23 cellular contexts compared by ENCODE assay signal in genomic region chr3:73867524-73867923, GRCh38.
DNase-seq lines count a peak whose midpoint lies in the region; ATAC-seq, FAIRE-seq and TF ChIP-seq lines count a peak whose summit lies in the region.
"Had no signal": no experiment of that assay in that cellular context is flagged by ENCODE, and none has a peak within 500 bp of the region (broad histone marks: within the 10 kb centered on the region; RNA-seq: fewer than 3 reads in every experiment).

No MANE protein-coding gene starts in this region.

- in situ Hi-C loops in HepG2 (cut with HindIII; ENCODE audit: extremely low pct_ligation_motif_present, low pct_unique_long_range_greater_than_20kb) (no loop called here), GM12878 (cut with MboI) (no loop called here)

- no TSS peak for BruUV-seq in HepG2 (replicated peaks; lab: Mats Ljungman, UMichigan)
- no TSS peak for BruUV-seq in GM12878 (replicated peaks; lab: Mats Ljungman, UMichigan)

- H3K36me3 ChIP-seq in HepG2 (replicated peaks in 1 of 2; ENCODE audit: control insufficient read depth in 1 of 2, insufficient read depth in 2 of 2, low read length in 2 of 2) (no peaks in the 10 kb centered on the region), right lobe of liver (no peaks in the 10 kb centered on the region), GM12878 (ENCODE audit: control insufficient read depth in 2 of 2, insufficient read depth in 2 of 2, low read length in 1 of 2) (no peaks in the 10 kb centered on the region)
- H3K36me3 ChIP-seq: BE2C, BLaER1 had no signal

- CTCF ChIA-PET in HepG2 (lab: Yijun Ruan, JAX; ENCODE audit: low intra/inter-chr PET ratio, low total read pairs) (no interaction called here), GM12878 (lab: Yijun Ruan, JAX) (no interaction called here)

- WGBS in HepG2 (ENCODE audit: low lambda C conversion rate): 39% methylated on average over 3 of the region's 3 CpGs
- 78% methylated on average over 3 of the region's 3 CpGs for WGBS in right lobe of liver (ENCODE audit: insufficient coverage, low coverage, low lambda C conversion rate, missing lambda C conversion rate)
- WGBS in GM12878 (ENCODE audit: insufficient coverage, insufficient replicate concordance, low lambda C conversion rate, missing lambda C conversion rate): 40% methylated on average over 3 of the region's 3 CpGs

- RAD21 ChIA-PET in GM12878 (lab: Charles Lee; ENCODE audit: unreplicated experiment): no interaction called here

- SMC1A ChIA-PET in GM12878 (lab: Charles Lee; ENCODE audit: uncharacterized antibody, unreplicated experiment): no interaction called here

- no peak for FAIRE-seq in HepG2 (lab: Jason Lieb, UNC)
- no peak for FAIRE-seq in GM12878 (lab: Jason Lieb, UNC)
- FAIRE-seq: GM12891, GM19239 had no signal

- H3K9me3 ChIP-seq in HepG2 (ENCODE audit: low read length): no peaks in the 10 kb centered on the region
- no peaks in the 10 kb centered on the region for H3K9me3 ChIP-seq in right lobe of liver
- H3K9me3 ChIP-seq in GM12878 (replicated peaks; ENCODE audit: control insufficient read depth, insufficient read depth, low read length): no peaks in the 10 kb centered on the region
- H3K9me3 ChIP-seq: BE2C, BLaER1 had no signal

- DNase-seq in HepG2 (ENCODE audit: low spot score) (no peak), right lobe of liver (no peak), GM12878 (ENCODE audit: low read depth, low spot score) (no peak), amygdala (lab: John Stamatoyannopoulos, UW) (no peak), head of caudate nucleus (no peak)
- DNase-seq: ACHN; BE2C; C1 segment of cervical spinal cord; CD4-positive, alpha-beta memory T cell; CD4-positive, CD25-positive, alpha-beta regulatory T cell; CD8-positive, alpha-beta memory T cell; COR-L47; DMS 273 treated with DMSO at 0.1 percent for 48 hours; DMS153; DMS53; DMS79; DND-41; EL; GDM1 had no signal

- no peak for TF ChIP-seq POLR2A in HepG2 (IDR thresholded peaks at IDR 0.05; ENCODE audit: insufficient read depth in 1 of 2, low read depth in 2 of 2, low read length in 2 of 2)
- no peak for TF ChIP-seq POLR2A in right lobe of liver (IDR thresholded peaks at IDR 0.05)
- TF ChIP-seq POLR2A in GM12878 (IDR thresholded peaks at IDR 0.05; ENCODE audit: low read depth, low read length): no peak

- H3K27ac ChIP-seq in HepG2 (ENCODE audit: extremely low read length, insufficient read depth, low read length) (no peak overlapping the region), right lobe of liver (no peak overlapping the region), GM12878 (ENCODE audit: control insufficient read depth, insufficient read depth) (no peak overlapping the region)
- H3K27ac ChIP-seq: 22Rv1, BLaER1 had no signal

- H3K9ac ChIP-seq in HepG2 (ENCODE audit: insufficient read depth, low read depth, low read length) (no peak overlapping the region), GM12878 (ENCODE audit: control insufficient read depth, insufficient read depth, low read length) (no peak overlapping the region)
- H3K9ac ChIP-seq: BLaER1 had no signal

- POLR2A ChIA-PET in HepG2 (lab: Yijun Ruan, JAX): no interaction called here
- POLR2A ChIA-PET in GM12878 (lab: Charles Lee): no interaction called here

- H3K27me3 ChIP-seq in HepG2 (ENCODE audit: control insufficient read depth in 1 of 2, insufficient read depth in 2 of 2, low read length in 2 of 2) (no peaks in the 10 kb centered on the region), right lobe of liver (no peaks in the 10 kb centered on the region), GM12878 (replicated peaks in 1 of 2; ENCODE audit: control insufficient read depth in 2 of 2, insufficient read depth in 2 of 2, low read length in 1 of 2) (no peaks in the 10 kb centered on the region)
- H3K27me3 ChIP-seq: BE2C, BLaER1 had no signal

- no peaks in the 10 kb centered on the region for H4K20me1 ChIP-seq in HepG2 (ENCODE audit: insufficient read depth, low read length)
- H4K20me1 ChIP-seq in GM12878 (ENCODE audit: control insufficient read depth, insufficient read depth): no peaks in the 10 kb centered on the region
- H4K20me1 ChIP-seq: BLaER1 had no signal

- H3K4me1 ChIP-seq in HepG2 (ENCODE audit: insufficient read depth, low read length) (no peaks in the 10 kb centered on the region), right lobe of liver (no peaks in the 10 kb centered on the region), GM12878 (ENCODE audit: control insufficient read depth, insufficient read depth, low read length) (no peaks in the 10 kb centered on the region)
- H3K4me1 ChIP-seq: BE2C, BLaER1 had no signal

- ATAC-seq in HepG2 (no peak), right lobe of liver (no peak), GM12878 (no peak)

- intact Hi-C loops in HepG2 (cut with micrococcal nuclease; ENCODE audit: unreplicated experiment) (loop anchor here (10.0 kb wide), 1 partner anchor 1137 kb away; no protein-coding TSS in a partner anchor), right lobe of liver (cut with DNase I) (no loop called here), GM12878 (cut with micrococcal nuclease; ENCODE audit: unreplicated experiment) (no loop called here), head of caudate nucleus (cut with DNase I) (no loop called here)

- no peak overlapping the region for H2AFZ ChIP-seq in HepG2 (ENCODE audit: low read length)
- no peak overlapping the region for H2AFZ ChIP-seq in GM12878 (ENCODE audit: control insufficient read depth, low read depth, low read length)

- H3K4me2 ChIP-seq in HepG2 (ENCODE audit: low read depth, low read length): no peak overlapping the region
- no peak overlapping the region for H3K4me2 ChIP-seq in GM12878 (ENCODE audit: control insufficient read depth, insufficient read depth)
- H3K4me2 ChIP-seq: BLaER1 had no signal

- TF ChIP-seq CTCF in HepG2 (CRISPR knock-in tag; IDR thresholded peaks at IDR 0.05) (no peak), right lobe of liver (IDR thresholded peaks at IDR 0.05) (no peak), GM12878 (IDR thresholded peaks at IDR 0.05 in 2 of 3, conservative IDR thresholded peaks at IDR 0.05 in 1 of 3; ENCODE audit: control insufficient read depth in 2 of 3, extremely low read depth in 1 of 3, insufficient read depth in 1 of 3, low read depth in 3 of 3, low read length in 3 of 3) (no peak)

- TF ChIP-seq RAD21 in HepG2 (CRISPR knock-in tag; IDR thresholded peaks at IDR 0.05): no peak
- no peak for TF ChIP-seq RAD21 in GM12878 (IDR thresholded peaks at IDR 0.05; ENCODE audit: insufficient read depth, low read depth, low read length)

- no peak for TF ChIP-seq EP300 in HepG2 (IDR thresholded peaks at IDR 0.05; ENCODE audit: low read depth in 2 of 2, low read length in 2 of 2)
- no peak for TF ChIP-seq EP300 in HepG2 (CRISPR knock-in tag; IDR thresholded peaks at IDR 0.05; ENCODE audit: borderline replicate concordance)
- TF ChIP-seq EP300 in GM12878 (IDR thresholded peaks at IDR 0.05; ENCODE audit: borderline replicate concordance in 1 of 2, control insufficient read depth in 1 of 2, low read depth in 2 of 2, low read length in 2 of 2): no peak

- H3K4me3 ChIP-seq in HepG2 (replicated peaks in 1 of 3; ENCODE audit: insufficient read depth in 1 of 3, low read depth in 2 of 3, low read length in 3 of 3) (no peak overlapping the region), right lobe of liver (no peak overlapping the region), GM12878 (no peak overlapping the region)
- H3K4me3 ChIP-seq: BLaER1 had no signal

- H3K79me2 ChIP-seq in HepG2 (ENCODE audit: insufficient read depth, low read length) (no peaks in the 10 kb centered on the region), GM12878 (ENCODE audit: control insufficient read depth, insufficient read depth, low read length) (no peaks in the 10 kb centered on the region)

TF ChIP-seq in HepG2, 621 proteins besides CTCF, POLR2A, EP300 and RAD21 (continues in another document):
- no peak for TF ChIP-seq RARA (CRISPR knock-in tag; IDR thresholded peaks at IDR 0.05)
- no peak for TF ChIP-seq IRF1 (CRISPR knock-in tag; IDR thresholded peaks at IDR 0.05; ENCODE audit: low read depth)
- TF ChIP-seq PHF5A (CRISPR knock-in tag; IDR thresholded peaks at IDR 0.05; ENCODE audit: low read depth, unreplicated experiment): no peak
- no peak for TF ChIP-seq NR3C1 (CRISPR knock-in tag; IDR thresholded peaks at IDR 0.05)
- TF ChIP-seq ZSCAN20 (CRISPR knock-in tag; IDR thresholded peaks at IDR 0.05; ENCODE audit: borderline replicate concordance): no peak
- no peak for TF ChIP-seq SIX1 (CRISPR knock-in tag; IDR thresholded peaks at IDR 0.05; ENCODE audit: borderline replicate concordance)
- peak; percentile 99 for TF ChIP-seq ATF7 (IDR thresholded peaks at IDR 0.05)
- TF ChIP-seq ATF7 (CRISPR knock-in tag; IDR thresholded peaks at IDR 0.05): no peak
- TF ChIP-seq CREB1 (IDR thresholded peaks at IDR 0.05): peak; percentile 95
- no peak for TF ChIP-seq CREB1 (CRISPR knock-in tag; IDR thresholded peaks at IDR 0.05)

TF ChIP-seq in GM12878, 131 proteins besides CTCF, POLR2A, EP300 and RAD21 (continues in another document):
- TF ChIP-seq NBN (IDR thresholded peaks at IDR 0.05) (no peak), NFIC (IDR thresholded peaks at IDR 0.05; ENCODE audit: low read depth, low read length) (no peak), TARDBP (IDR thresholded peaks at IDR 0.05; ENCODE audit: borderline replicate concordance) (no peak), HDGF (IDR thresholded peaks at IDR 0.05) (no peak), ZBTB33 (IDR thresholded peaks at IDR 0.05) (no peak), RELA (IDR thresholded peaks at IDR 0.05; ENCODE audit: borderline replicate concordance, partially characterized antibody) (no peak)

Comparison
In these comparisons a context has a peak if more than half of its experiments do, and no peak if none do; other contexts are left out.
1. Of the 75 proteins assayed by ChIP-seq in both HepG2 and GM12878: peak only in HepG2: none; only in GM12878: JUND; in both: none; in neither: 72; mixed calls (peak in some experiments, not most) for 2.